ENCODE assay signal across 32 cellular contexts in genomic region chr14:100866666-100867630, GRCh38. TPM values are rescaled to one million over a fixed set of nuclear protein-coding genes. Genes with fewer than 3 reads are reported as not detected.
DNase-seq lines count a peak whose midpoint lies in the region; ATAC-seq and TF ChIP-seq lines count a peak whose summit lies in the region.
"Had no signal": no experiment of that assay in that cellular context is flagged by ENCODE, and none has a peak within 500 bp of the region (broad histone marks: within the 10 kb centered on the region; RNA-seq: fewer than 3 reads in every experiment).

No MANE protein-coding gene starts in this region.

- in situ Hi-C loops in Panc1 (cut with HindIII; ENCODE audit: low pct_unique_long_range_greater_than_20kb, low sequenced_read_pairs), result no loop called here

- intact Hi-C loops in Panc1 (cut with micrococcal nuclease; ENCODE audit: unreplicated experiment) (no loop called here), lower lobe of right lung (cut with DNase I) (no loop called here), posterior vena cava (cut with DNase I) (no loop called here)

- no peaks in the 10 kb centered on the region for H3K36me3 Mint-ChIP-seq in activated T-helper 17 cell treated with anti-CD3 and anti-CD28 coated beads, Interleukin-2, amount 50 U/mL, for 72 hours (ENCODE audit: low read depth)
- H3K36me3 Mint-ChIP-seq: activated naive CD8-positive, alpha-beta T cell treated with anti-CD3 and anti-CD28 coated beads for 36 hours; neural progenitor cell; stimulated activated naive B cell treated with anti-CD40 and anti-IgM and Interleukin-4, amounts not matched to agents 10 μg/mL and 1 μg/mL and 100 μg/mL, for 72 hours had no signal

- TF ChIP-seq CTCF in BE2C (IDR thresholded peaks at IDR 0.05; ENCODE audit: low read depth, low read length), result no peak
- no peak for TF ChIP-seq CTCF in Panc1 (IDR thresholded peaks at IDR 0.05)
- TF ChIP-seq CTCF in lower lobe of right lung (IDR thresholded peaks at IDR 0.05), result no peak

- DNase-seq in BE2C, result peak; percentile 13
- no peak for DNase-seq in Panc1 (ENCODE audit: low read depth, low spot score)
- peak; percentile 19 for DNase-seq in lower lobe of right lung
- DNase-seq in posterior vena cava (ENCODE audit: low spot score), result peak; percentile 64
- no peak for DNase-seq in NCI-H1092 treated with DMSO at 0.1 percent for 48 hours (lab: John Stamatoyannopoulos, UW)
- no peak for DNase-seq in NCI-H1694 (lab: John Stamatoyannopoulos, UW)
- DNase-seq: activated CD4-positive, alpha-beta memory T cell treated with anti-CD3 and anti-CD28 coated beads, Interleukin-2, amount 10 ng/mL, durations not matched to agents 7 days and 5 days; activated CD4-positive, CD25-positive, alpha-beta regulatory T cell treated with anti-CD3 and anti-CD28 coated beads, Interleukin-2, amount 50 U/mL, for 72 hours; activated naive CD8-positive, alpha-beta T cell treated with anti-CD3 and anti-CD28 coated beads for 36 hours; cortex of kidney; erythroblast; H9; Karpas-422; NCI-H1436; NCI-H2081 treated with DMSO at 0.1 percent for 48 hours; NCI-H226; NCI-H69; PC-3; SHP77; stimulated activated naive B cell treated with anti-CD40 and anti-IgM and Interleukin-4, amounts not matched to agents 10 μg/mL and 1 μg/mL and 100 μg/mL, for 72 hours; substantia nigra; T-helper 2 cell; upper lobe of left lung had no signal

- H3K27ac ChIP-seq in Panc1 (ENCODE audit: low read length) (no peak overlapping the region), lower lobe of right lung (no peak overlapping the region)
- H3K27ac ChIP-seq: C4-2B, HL-60, neural progenitor cell, upper lobe of left lung had no signal

- no peaks in the 10 kb centered on the region for H3K27me3 ChIP-seq in BE2C
- no peaks in the 10 kb centered on the region for H3K27me3 ChIP-seq in Panc1 (ENCODE audit: control insufficient read depth, insufficient read depth, low read length)
- no peaks in the 10 kb centered on the region for H3K27me3 ChIP-seq in lower lobe of right lung (ENCODE audit: low read depth)
- H3K27me3 ChIP-seq: neural progenitor cell, upper lobe of left lung had no signal

- H3K4me1 ChIP-seq in BE2C, result no peaks in the 10 kb centered on the region
- H3K4me1 ChIP-seq in Panc1 (ENCODE audit: control insufficient read depth, insufficient read depth, low read length), result no peaks in the 10 kb centered on the region
- no peaks in the 10 kb centered on the region for H3K4me1 ChIP-seq in lower lobe of right lung
- H3K4me1 ChIP-seq: Caco-2, neural progenitor cell, upper lobe of left lung had no signal

- no TSS peak for BruUV-seq in Panc1 (replicated peaks; lab: Mats Ljungman, UMichigan)

- H3K4me3 Mint-ChIP-seq in activated T-helper 17 cell treated with anti-CD3 and anti-CD28 coated beads, Interleukin-2, amount 50 U/mL, for 72 hours, result no peak overlapping the region
- H3K4me3 Mint-ChIP-seq: activated CD4-positive, alpha-beta memory T cell treated with anti-CD3 and anti-CD28 coated beads, Interleukin-2, amount 10 ng/mL, durations not matched to agents 7 days and 5 days; activated naive CD8-positive, alpha-beta T cell treated with anti-CD3 and anti-CD28 coated beads for 36 hours; H9; neural progenitor cell; stimulated activated naive B cell treated with anti-CD40 and anti-IgM and Interleukin-4, amounts not matched to agents 10 μg/mL and 1 μg/mL and 100 μg/mL, for 72 hours had no signal

- H3K4me1 Mint-ChIP-seq in activated T-helper 17 cell treated with anti-CD3 and anti-CD28 coated beads, Interleukin-2, amount 50 U/mL, for 72 hours, result peaks cover 7% of the 10 kb centered on the region
- H3K4me1 Mint-ChIP-seq: activated CD4-positive, alpha-beta memory T cell treated with anti-CD3 and anti-CD28 coated beads, Interleukin-2, amount 10 ng/mL, durations not matched to agents 7 days and 5 days; activated naive CD8-positive, alpha-beta T cell treated with anti-CD3 and anti-CD28 coated beads for 36 hours; H9; neural progenitor cell; stimulated activated naive B cell treated with anti-CD40 and anti-IgM and Interleukin-4, amounts not matched to agents 10 μg/mL and 1 μg/mL and 100 μg/mL, for 72 hours had no signal

- POLR2A ChIA-PET in Panc1 (lab: Charles Lee), result no interaction called here

- peak; percentile 32 for ATAC-seq in Panc1
- ATAC-seq in lower lobe of right lung, result no peak
- ATAC-seq in HG03378 (IDR thresholded peaks at IDR 0.05; ENCODE audit: unreplicated experiment), result no peak
- ATAC-seq in activated T-helper 17 cell treated with anti-CD3 and anti-CD28 coated beads, Interleukin-2, amount 50 U/mL, for 72 hours (replicated peaks), result no peak
- ATAC-seq: PC-3; stimulated activated naive B cell treated with anti-CD40 and anti-IgM and Interleukin-4, amounts not matched to agents 10 μg/mL and 1 μg/mL and 100 μg/mL, for 72 hours had no signal

- H3K27me3 Mint-ChIP-seq in activated T-helper 17 cell treated with anti-CD3 and anti-CD28 coated beads, Interleukin-2, amount 50 U/mL, for 72 hours, result no peaks in the 10 kb centered on the region
- H3K27me3 Mint-ChIP-seq: activated CD4-positive, alpha-beta memory T cell treated with anti-CD3 and anti-CD28 coated beads, Interleukin-2, amount 10 ng/mL, durations not matched to agents 7 days and 5 days; progenitor cell of endocrine pancreas; stimulated activated naive B cell treated with anti-CD40 and anti-IgM and Interleukin-4, amounts not matched to agents 10 μg/mL and 1 μg/mL and 100 μg/mL, for 72 hours had no signal

- H3K27ac Mint-ChIP-seq in activated T-helper 17 cell treated with anti-CD3 and anti-CD28 coated beads, Interleukin-2, amount 50 U/mL, for 72 hours, result no peak overlapping the region
- H3K27ac Mint-ChIP-seq: activated CD4-positive, alpha-beta memory T cell treated with anti-CD3 and anti-CD28 coated beads, Interleukin-2, amount 10 ng/mL, durations not matched to agents 7 days and 5 days; activated naive CD8-positive, alpha-beta T cell treated with anti-CD3 and anti-CD28 coated beads for 36 hours; H9; neural progenitor cell; progenitor cell of endocrine pancreas; stimulated activated naive B cell treated with anti-CD40 and anti-IgM and Interleukin-4, amounts not matched to agents 10 μg/mL and 1 μg/mL and 100 μg/mL, for 72 hours had no signal

- H3K9me3 ChIP-seq in BE2C (no peaks in the 10 kb centered on the region), Panc1 (ENCODE audit: control insufficient read depth, insufficient read depth, low read depth, low read length) (no peaks in the 10 kb centered on the region), lower lobe of right lung (no peaks in the 10 kb centered on the region)
- H3K9me3 ChIP-seq: upper lobe of left lung had no signal

- no peaks in the 10 kb centered on the region for H3K9me3 Mint-ChIP-seq in activated T-helper 17 cell treated with anti-CD3 and anti-CD28 coated beads, Interleukin-2, amount 50 U/mL, for 72 hours
- H3K9me3 Mint-ChIP-seq: activated CD4-positive, alpha-beta memory T cell treated with anti-CD3 and anti-CD28 coated beads, Interleukin-2, amount 10 ng/mL, durations not matched to agents 7 days and 5 days; activated naive CD8-positive, alpha-beta T cell treated with anti-CD3 and anti-CD28 coated beads for 36 hours; H9 had no signal

- H3K36me3 ChIP-seq in BE2C (peaks cover 63% of the 10 kb centered on the region), Panc1 (ENCODE audit: control insufficient read depth, insufficient read depth, low read length) (no peaks in the 10 kb centered on the region), lower lobe of right lung (no peaks in the 10 kb centered on the region)
- H3K36me3 ChIP-seq: neural progenitor cell, upper lobe of left lung had no signal

- CTCF ChIA-PET in Panc1 (lab: Charles Lee), result no interaction called here

- H3K4me3 ChIP-seq in BE2C (ENCODE audit: low read depth, low read length), result no peak overlapping the region
- H3K4me3 ChIP-seq in Panc1 (ENCODE audit: low read depth in 2 of 2, low read length in 2 of 2), result no peak overlapping the region
- no peak overlapping the region for H3K4me3 ChIP-seq in lower lobe of right lung
- H3K4me3 ChIP-seq: neural progenitor cell, upper lobe of left lung had no signal

RNA-seq across cellular contexts. Expression of gene RTL1, which starts 36.6 kb away (rescaled TPM):
- 2.0 TPM for polyA plus RNA-seq in BE2C (2012; ENCODE audit: insufficient read depth, insufficient read length, low read depth)
- total RNA-seq in Panc1 (2021; ENCODE audit: unreplicated experiment) (not detected), lower lobe of right lung (not detected), posterior vena cava (not detected)
- polyA plus RNA-seq in Panc1 (2012; ENCODE audit: insufficient read length), result 0.05 TPM
- total RNA-seq in activated T-helper 17 cell treated with anti-CD3 and anti-CD28 coated beads, Interleukin-2, amount 50 U/mL, for 72 hours, result not detected
- total RNA-seq: activated CD4-positive, alpha-beta memory T cell treated with anti-CD3 and anti-CD28 coated beads, Interleukin-2, amount 10 ng/mL, durations not matched to agents 7 days and 5 days; activated naive CD8-positive, alpha-beta T cell treated with anti-CD3 and anti-CD28 coated beads for 36 hours; Caco-2; H9; lung microvascular endothelial cell; PC-3; upper lobe of left lung had no signal

RNA-seq across cellular contexts. Expression of gene MEG3, which starts 41.0 kb away (rescaled TPM):
- 610 TPM for polyA plus RNA-seq in BE2C (2012; ENCODE audit: insufficient read depth, insufficient read length, low read depth)
- 62.4 TPM for total RNA-seq in Panc1 (2021; ENCODE audit: unreplicated experiment)
- 35.4 TPM for polyA plus RNA-seq in Panc1 (2012; ENCODE audit: insufficient read length)
- 16.6 TPM for total RNA-seq in lower lobe of right lung
- total RNA-seq in posterior vena cava, result 10 to 100 TPM; 56.2 to 99.4 TPM
- total RNA-seq in activated T-helper 17 cell treated with anti-CD3 and anti-CD28 coated beads, Interleukin-2, amount 50 U/mL, for 72 hours, result not detected
- total RNA-seq: activated CD4-positive, alpha-beta memory T cell treated with anti-CD3 and anti-CD28 coated beads, Interleukin-2, amount 10 ng/mL, durations not matched to agents 7 days and 5 days; astrocyte; Caco-2; PC-3 had no signal

Comparison
In these comparisons a context has a peak if more than half of its experiments do, and no peak if none do; other contexts are left out.
1. DNase-seq: peak in BE2C (single experiment), lower lobe of right lung (single experiment) and posterior vena cava (single experiment); none in Panc1 (single experiment), NCI-H1092 treated with DMSO at 0.1 percent for 48 hours (single experiment) and NCI-H1694 (single experiment).
2. RNA of gene MEG3, which starts 41.0 kb away (total RNA-seq): 56.2 to 99.4 TPM in posterior vena cava, 62.4 TPM in Panc1 (single experiment) and 16.6 TPM in lower lobe of right lung (single experiment); not detected in activated T-helper 17 cell treated with anti-CD3 and anti-CD28 coated beads, Interleukin-2, amount 50 U/mL, for 72 hours; every median in the first group is over 10 times any median in the second.